ENCODE assay signal across 9 cellular contexts in genomic region chr6:7138111-7138510, GRCh38. TPM values are rescaled to one million over a fixed set of nuclear protein-coding genes. Genes with fewer than 3 reads are reported as not detected.
DNase-seq lines count a peak whose midpoint lies in the region; ATAC-seq and TF ChIP-seq lines count a peak whose summit lies in the region.
"Had no signal": no experiment of that assay in that cellular context is flagged by ENCODE, and none has a peak within 500 bp of the region (broad histone marks: within the 10 kb centered on the region; RNA-seq: fewer than 3 reads in every experiment).

No MANE protein-coding gene starts in this region.

- H3K36me3 ChIP-seq in iPS-20b (ENCODE audit: insufficient read depth, low read depth, low read length) (no peaks in the 10 kb centered on the region), subcutaneous abdominal adipose tissue (ENCODE audit: control insufficient read depth in 5 of 5, insufficient read depth in 5 of 5, low read length in 5 of 5) (peaks cover 0 to under 1% (median 0%) of the 10 kb centered on the region in 5 donors)

- no peak for DNase-seq in activated CD4-positive, alpha-beta T cell treated with anti-CD3 and anti-CD28 coated beads, Interleukin-2, amount 10 ng/mL, durations not matched to agents 7 days and 5 days
- no peak for DNase-seq in activated CD4-positive, alpha-beta T cell treated with anti-CD3 and anti-CD28 coated beads, Interleukin-2, amount 50 U/mL, for 1 hour
- DNase-seq in WTC11 (ENCODE audit: low spot score) (no peak), A172 (ENCODE audit: low spot score) (no peak), T-helper 9 cell (no peak), middle frontal gyrus (ENCODE audit: extremely low spot score, low spot score) (no peak)
- DNase-seq: hippocampal formation had no signal

- H3K9ac ChIP-seq in iPS-20b (ENCODE audit: low read depth, low read length), result 0 out of 2 replicates have a peak overlapping the region, but pooled peaks have one; percentile 12
- H3K9ac ChIP-seq in subcutaneous abdominal adipose tissue (ENCODE audit: low read length in 5 of 5), result peak overlapping the region in 2 of 5 donors; percentile 21 to 36

- peaks cover 12% of the 10 kb centered on the region for H3K36me3 Mint-ChIP-seq in activated CD4-positive, alpha-beta T cell treated with anti-CD3 and anti-CD28 coated beads, Interleukin-2, amount 10 ng/mL, durations not matched to agents 7 days and 5 days (ENCODE audit: low read depth)
- H3K36me3 Mint-ChIP-seq in WTC11, result no peaks in the 10 kb centered on the region

- H3K4me1 ChIP-seq in iPS-20b (ENCODE audit: insufficient read depth, low read length) (peaks cover 26% of the 10 kb centered on the region), subcutaneous abdominal adipose tissue (ENCODE audit: control insufficient read depth in 5 of 5, insufficient read depth in 5 of 5, low read length in 5 of 5) (peaks cover 5 to 52% (median 50%) of the 10 kb centered on the region in 5 donors)

- H3K27me3 Mint-ChIP-seq in activated CD4-positive, alpha-beta T cell treated with anti-CD3 and anti-CD28 coated beads, Interleukin-2, amount 10 ng/mL, durations not matched to agents 7 days and 5 days, result no peaks in the 10 kb centered on the region
- no peaks in the 10 kb centered on the region for H3K27me3 Mint-ChIP-seq in WTC11 (ENCODE audit: low read depth)

- no peak overlapping the region for H3K27ac ChIP-seq in iPS-20b (ENCODE audit: low read length)
- H3K27ac ChIP-seq in subcutaneous abdominal adipose tissue (ENCODE audit: low read depth, low read length), result peak overlapping the region; percentile 97

- no peaks in the 10 kb centered on the region; the same call in 1 of the 2 replicates for H3K27me3 ChIP-seq in iPS-20b (ENCODE audit: insufficient read depth, low read length)
- no peaks in the 10 kb centered on the region for H3K27me3 ChIP-seq in subcutaneous abdominal adipose tissue (ENCODE audit: control insufficient read depth in 5 of 5, insufficient read depth in 4 of 5, low read length in 5 of 5)

- peak overlapping the region; percentile 97 for H3K27ac Mint-ChIP-seq in activated CD4-positive, alpha-beta T cell treated with anti-CD3 and anti-CD28 coated beads, Interleukin-2, amount 10 ng/mL, durations not matched to agents 7 days and 5 days
- H3K27ac Mint-ChIP-seq in WTC11, result 0 out of 2 replicates have a peak overlapping the region, but pooled peaks have one; percentile 97

- H3K9me3 Mint-ChIP-seq in activated CD4-positive, alpha-beta T cell treated with anti-CD3 and anti-CD28 coated beads, Interleukin-2, amount 10 ng/mL, durations not matched to agents 7 days and 5 days, result no peaks in the 10 kb centered on the region
- H3K9me3 Mint-ChIP-seq in WTC11, result no peaks in the 10 kb centered on the region

- TF ChIP-seq CTCF in WTC11 (IDR thresholded peaks at IDR 0.05), result no peak

- H3K4me3 Mint-ChIP-seq in activated CD4-positive, alpha-beta T cell treated with anti-CD3 and anti-CD28 coated beads, Interleukin-2, amount 10 ng/mL, durations not matched to agents 7 days and 5 days, result peak overlapping the region; percentile 79
- H3K4me3 Mint-ChIP-seq in WTC11, result no peak overlapping the region

- POLR2A ChIA-PET in activated CD4-positive, alpha-beta T cell treated with anti-CD3 and anti-CD28 coated beads, Interleukin-2, amount 10 ng/mL, durations not matched to agents 7 days and 5 days (lab: Charles Lee), result interaction anchor here (1.3 to 1.7 kb wide), 2 partner anchors 8 to 10 kb away, joined by 5 to 15 read pairs; no protein-coding TSS in a partner anchor
- POLR2A ChIA-PET in WTC11 (lab: Charles Lee), result interaction anchor here (0.6 to 1.4 kb wide), 2 partner anchors 38 to 81 kb away, joined by 3 to 4 read pairs; no protein-coding TSS in a partner anchor

- CTCF ChIA-PET in activated CD4-positive, alpha-beta T cell treated with anti-CD3 and anti-CD28 coated beads, Interleukin-2, amount 10 ng/mL, durations not matched to agents 7 days and 5 days (lab: Charles Lee), result interaction anchor here (0.8 to 1.7 kb wide), 9 partner anchors 8 to 442 kb away, joined by 3 to 7 read pairs (median 3); no protein-coding TSS in a partner anchor
- CTCF ChIA-PET in WTC11 (lab: Charles Lee), result interaction anchor here (1.7 kb wide), 1 partner anchor 19 kb away, joined by 4 read pairs; no protein-coding TSS in a partner anchor

- H3K4me1 Mint-ChIP-seq in activated CD4-positive, alpha-beta T cell treated with anti-CD3 and anti-CD28 coated beads, Interleukin-2, amount 10 ng/mL, durations not matched to agents 7 days and 5 days, result peaks cover 80% of the 10 kb centered on the region
- peaks cover 61% of the 10 kb centered on the region for H3K4me1 Mint-ChIP-seq in WTC11

- H3K4me3 ChIP-seq in iPS-20b (ENCODE audit: low read length) (no peak overlapping the region), subcutaneous abdominal adipose tissue (ENCODE audit: low read depth in 1 of 5, low read length in 5 of 5) (peak overlapping the region in 1 of 5 donors; percentile 19)

- no peaks in the 10 kb centered on the region for H3K9me3 ChIP-seq in iPS-20b (ENCODE audit: insufficient read depth, low read depth, low read length)
- H3K9me3 ChIP-seq in subcutaneous abdominal adipose tissue (ENCODE audit: control insufficient read depth in 5 of 5, low read length in 5 of 5), result no peaks in the 10 kb centered on the region

- no peak for ATAC-seq in WTC11

TF ChIP-seq in WTC11, 78 proteins besides CTCF, POLR2A, EP300 and RAD21:
- TF ChIP-seq MLX (CRISPR knock-in tag; IDR thresholded peaks at IDR 0.05) (no peak), E2F5 (CRISPR knock-in tag; IDR thresholded peaks at IDR 0.05) (no peak), OVOL2 (CRISPR knock-in tag; IDR thresholded peaks at IDR 0.05; ENCODE audit: borderline replicate concordance) (no peak), ZNF416 (CRISPR knock-in tag; IDR thresholded peaks at IDR 0.05) (no peak)

RNA-seq across cellular contexts. Expression of gene RREB1, which starts 30.4 kb away (rescaled TPM):
- 10 to 100 TPM; 27.2 to 30.1 TPM for total RNA-seq in activated CD4-positive, alpha-beta T cell treated with anti-CD3 and anti-CD28 coated beads, Interleukin-2, amount 10 ng/mL, durations not matched to agents 7 days and 5 days
- total RNA-seq in WTC11 (2021), result 38.5 to 39.4 TPM (median 39.4 TPM) in 3 replicates
- total RNA-seq in A172 (2014; rRNA removed; shearing (Covaris generic)), result 5.1 and 7.3 TPM in 2 replicates
